Comparison of ENCODE assay signal across 21 cellular contexts in the genomic region with DNA sequence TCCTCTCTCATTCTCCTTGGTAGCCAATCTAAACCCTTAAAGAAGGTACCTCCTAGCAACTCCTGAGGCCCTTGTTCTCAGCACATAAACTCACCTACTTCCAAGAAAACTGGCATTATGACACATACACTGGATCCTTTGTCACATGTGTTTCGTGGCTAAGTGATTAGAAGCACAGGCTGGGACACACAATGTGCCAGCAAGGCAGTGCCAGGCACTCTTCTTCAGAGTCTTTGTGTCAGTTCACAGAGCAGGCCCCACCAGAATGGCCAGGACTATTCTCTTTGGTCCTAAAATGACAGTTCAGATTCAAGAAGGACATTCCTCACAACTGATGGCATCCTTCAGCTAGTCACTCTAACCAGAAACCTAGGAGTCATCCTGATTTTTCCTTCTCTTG.
"Had no signal": no experiment of that assay in that cellular context is flagged by ENCODE, and none has a peak within 500 bp of the region (broad histone marks: within the 10 kb centered on the region; RNA-seq: fewer than 3 reads in every experiment).

No MANE protein-coding gene starts in this region.

- H3K4me1 Mint-ChIP-seq: activated CD4-positive, alpha-beta T cell treated with anti-CD3 and anti-CD28 coated beads, Interleukin-2, amount 10 ng/mL, durations not matched to agents 7 days and 5 days; T-cell had no signal

- H3K27me3 Mint-ChIP-seq: activated CD4-positive, alpha-beta T cell treated with anti-CD3 and anti-CD28 coated beads, Interleukin-2, amount 10 ng/mL, durations not matched to agents 7 days and 5 days; natural killer cell treated with Interleukin-12 subunit alpha and Interleukin-12 subunit beta and Interleukin-15 and Interleukin-18, amount 100 ng/mL, for 72 hours; T-cell; type B pancreatic cell had no signal

- H3K9me3 Mint-ChIP-seq: activated CD4-positive, alpha-beta T cell treated with anti-CD3 and anti-CD28 coated beads, Interleukin-2, amount 10 ng/mL, durations not matched to agents 7 days and 5 days; natural killer cell treated with Interleukin-12 subunit alpha and Interleukin-12 subunit beta and Interleukin-15 and Interleukin-18, amount 100 ng/mL, for 72 hours; T-cell; type B pancreatic cell had no signal

- ATAC-seq: heart left ventricle; natural killer cell treated with Interleukin-12 subunit alpha and Interleukin-12 subunit beta and Interleukin-15 and Interleukin-18, amount 100 ng/mL, for 72 hours; T-cell had no signal

- DNase-seq: activated CD4-positive, alpha-beta T cell treated with anti-CD3 and anti-CD28 coated beads, Interleukin-2, amount 10 ng/mL, durations not matched to agents 7 days and 5 days; activated CD4-positive, CD25-positive, alpha-beta regulatory T cell; activated CD8-positive, alpha-beta memory T cell treated with anti-CD3 and anti-CD28 coated beads for 24 hours; activated CD8-positive, alpha-beta memory T cell treated with anti-CD3 and anti-CD28 coated beads, Interleukin-2, amount 50 U/mL, for 48 hours; activated effector memory CD4-positive, alpha-beta T cell treated with Interleukin-2 at 50 U/mL for 16 hours; activated naive CD4-positive, alpha-beta T cell treated with anti-CD3 and anti-CD28 coated beads, Interleukin-2, amount 50 U/mL, for 16 hours; activated T-cell treated with anti-CD3 and anti-CD28 coated beads, Interleukin-2, amount 50 U/mL, for 48 hours; central memory CD4-positive, alpha-beta T cell; effector CD4-positive, alpha-beta T cell; heart left ventricle; SK-N-SH; stimulated activated CD4-positive, alpha-beta T cell treated with anti-CD3 and anti-CD28 coated beads, Interleukin-12 subunit alpha, Interleukin-12 subunit beta, amount 100 ng/mL, for 4 hours; stimulated activated CD4-positive, alpha-beta T cell treated with anti-CD3 and anti-CD28 coated beads, Interleukin-1b, Interleukin-23, amount 100 ng/mL, for 48 hours; stimulated activated CD8-positive, alpha-beta memory T cell treated with anti-CD3 and anti-CD28 coated beads, Interleukin-4, amount 100 ng/mL, for 48 hours; stimulated activated naive CD4-positive, alpha-beta T cell treated with Interleukin-2 at 50 U/mL for 16 hours; T-cell; T1000 had no signal

- H3K27ac ChIP-seq: coronary artery, heart left ventricle, neutrophil had no signal

- H3K27ac Mint-ChIP-seq: activated CD4-positive, alpha-beta T cell treated with anti-CD3 and anti-CD28 coated beads, Interleukin-2, amount 10 ng/mL, durations not matched to agents 7 days and 5 days; natural killer cell treated with Interleukin-12 subunit alpha and Interleukin-12 subunit beta and Interleukin-15 and Interleukin-18, amount 100 ng/mL, for 72 hours; type B pancreatic cell had no signal

- H3K4me3 Mint-ChIP-seq: activated CD4-positive, alpha-beta T cell treated with anti-CD3 and anti-CD28 coated beads, Interleukin-2, amount 10 ng/mL, durations not matched to agents 7 days and 5 days; natural killer cell treated with Interleukin-12 subunit alpha and Interleukin-12 subunit beta and Interleukin-15 and Interleukin-18, amount 100 ng/mL, for 72 hours; T-cell; type B pancreatic cell had no signal
